ENCODE assay signal across 10 cellular contexts in genomic region chr3:144556392-144556791, GRCh38.
DNase-seq lines count a peak whose midpoint lies in the region; ATAC-seq lines count a peak whose summit lies in the region.
"Had no signal": no experiment of that assay in that cellular context is flagged by ENCODE, and none has a peak within 500 bp of the region (broad histone marks: within the 10 kb centered on the region; RNA-seq: fewer than 3 reads in every experiment).

No MANE protein-coding gene starts in this region.

- ATAC-seq in GM18508 (IDR thresholded peaks at IDR 0.05; ENCODE audit: insufficient read depth, unreplicated experiment) (peak; percentile 85), HG03469 (IDR thresholded peaks at IDR 0.05; ENCODE audit: unreplicated experiment) (peak; percentile 99)
- ATAC-seq: upper lobe of right lung had no signal

- DNase-seq in H4 (ENCODE audit: low spot score) (peak; percentile 73), astrocyte of the hippocampus (ENCODE audit: low read depth, low spot score) (peak; percentile 33), midbrain (lab: John Stamatoyannopoulos, UW) (no peak), dedifferentiated amniotic fluid mesenchymal stem cell (ENCODE audit: extremely low spot score) (no peak), T-helper 1 cell (no peak), NCI-H510A treated with DMSO at 0.1 percent for 48 hours (lab: John Stamatoyannopoulos, UW) (no peak)
- DNase-seq: mesendoderm, upper lobe of right lung had no signal

Comparison
In these comparisons a context has a peak if more than half of its experiments do, and no peak if none do; other contexts are left out.
1. DNase-seq: peak in H4 (single experiment) and astrocyte of the hippocampus (single experiment); none in midbrain (single experiment), dedifferentiated amniotic fluid mesenchymal stem cell (single experiment), T-helper 1 cell (0 of 5) and NCI-H510A treated with DMSO at 0.1 percent for 48 hours (single experiment).